In the genomic region with DNA sequence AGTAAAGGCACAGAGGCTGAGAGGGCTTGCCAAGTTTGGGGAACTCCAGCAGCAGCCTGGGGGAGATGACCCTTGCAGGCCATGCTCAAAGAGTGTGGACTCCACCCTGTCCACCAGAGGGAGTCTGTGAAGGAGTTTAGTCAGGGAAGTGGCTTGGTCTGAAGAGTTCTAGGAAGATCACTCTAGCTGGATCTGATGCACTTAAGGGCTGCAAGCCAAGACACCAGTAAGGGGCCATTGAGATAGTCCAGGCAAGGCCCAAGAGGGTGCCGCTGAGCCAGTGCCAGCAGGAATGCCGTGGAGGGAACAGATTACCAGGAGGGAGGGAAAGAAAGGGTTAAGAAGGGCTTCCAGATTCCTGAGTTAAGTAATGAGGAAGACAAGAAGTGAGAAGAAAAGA, we compare ENCODE assay signal across 8 cellular contexts.
DNase-seq lines count a peak whose midpoint lies in the region; ATAC-seq, FAIRE-seq and TF ChIP-seq lines count a peak whose summit lies in the region.
"Had no signal": no experiment of that assay in that cellular context is flagged by ENCODE, and none has a peak within 500 bp of the region (broad histone marks: within the 10 kb centered on the region; RNA-seq: fewer than 3 reads in every experiment).

No MANE protein-coding gene starts in this region.

- peak; percentile 55 to 77 (median 62) for TF ChIP-seq CTCF in ascending aorta (IDR thresholded peaks at IDR 0.05)

- DNase-seq in Daoy (ENCODE audit: low read depth): peak; percentile 44
- peak; percentile 41 for DNase-seq in GM19240 (ENCODE audit: insufficient read length, low spot score)
- DNase-seq in RCC 7860 (ENCODE audit: low spot score): peak; percentile 34
- peak in 1 of 2 donors; percentile 81 for DNase-seq in ascending aorta (ENCODE audit: low spot score in 2 of 2)
- DNase-seq in iPS-NIHi11 (ENCODE audit: low spot score): peak; percentile 82
- DNase-seq in stimulated activated CD4-positive, alpha-beta T cell treated with anti-CD3 and anti-CD28 coated beads, Interleukin-1b, Interleukin-23, amount 100 ng/mL, for 48 hours: peak; percentile 59

- peaks cover 0 to 8% of the 10 kb centered on the region in 2 donors for H3K4me1 ChIP-seq in ascending aorta

- H3K27ac ChIP-seq in ascending aorta: peak overlapping the region in 1 of 2 donors; percentile 19

- no peak for FAIRE-seq in RCC 7860 (lab: Jason Lieb, UNC)
- FAIRE-seq: colon had no signal

- no peaks in the 10 kb centered on the region for H3K9me3 ChIP-seq in ascending aorta

- peak; percentile 83 for ATAC-seq in HG03280 (IDR thresholded peaks at IDR 0.05; ENCODE audit: unreplicated experiment)

- H3K27me3 ChIP-seq in ascending aorta: no peaks in the 10 kb centered on the region

- H3K4me3 ChIP-seq in ascending aorta: no peak overlapping the region

- intact Hi-C loops in ascending aorta (cut with DNase I): loop anchor here (2.0 kb wide), 1 partner anchor 64 kb away; no protein-coding TSS in a partner anchor

- H3K36me3 ChIP-seq in ascending aorta: peaks cover 10 to 25% of the 10 kb centered on the region in 2 donors
